Comparison of ENCODE assay signal across 1 cellular context in the genomic region with DNA sequence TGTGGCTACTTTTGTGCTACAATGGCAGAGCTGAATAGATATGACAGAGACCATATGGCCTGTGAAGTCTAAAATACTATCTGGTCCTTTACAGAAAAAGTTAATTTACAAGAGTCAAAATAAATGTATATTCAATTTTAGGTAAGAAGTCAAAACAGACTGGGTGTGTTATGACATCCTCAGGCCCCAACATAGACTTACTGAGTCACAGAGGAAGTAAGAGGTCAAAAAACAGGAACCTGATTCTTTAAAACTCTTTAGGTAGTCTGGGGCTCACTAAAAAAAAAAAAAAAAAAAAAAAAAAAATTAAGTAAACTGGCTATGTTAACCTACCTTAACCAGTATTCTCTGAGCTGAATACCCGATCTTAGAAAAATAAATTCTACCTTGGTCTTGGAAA.
TF ChIP-seq lines count a peak whose summit lies in the region.

No MANE protein-coding gene starts in this region.

TF ChIP-seq in endothelial cell of umbilical vein, 7 proteins besides CTCF, POLR2A, EP300 and RAD21 (continued from another document):
- TF ChIP-seq JUN (IDR thresholded peaks at IDR 0.05; ENCODE audit: borderline replicate concordance, insufficient read depth, insufficient read length, low read depth): peak; percentile 8
